8 cellular contexts compared by ENCODE assay signal in the genomic region with DNA sequence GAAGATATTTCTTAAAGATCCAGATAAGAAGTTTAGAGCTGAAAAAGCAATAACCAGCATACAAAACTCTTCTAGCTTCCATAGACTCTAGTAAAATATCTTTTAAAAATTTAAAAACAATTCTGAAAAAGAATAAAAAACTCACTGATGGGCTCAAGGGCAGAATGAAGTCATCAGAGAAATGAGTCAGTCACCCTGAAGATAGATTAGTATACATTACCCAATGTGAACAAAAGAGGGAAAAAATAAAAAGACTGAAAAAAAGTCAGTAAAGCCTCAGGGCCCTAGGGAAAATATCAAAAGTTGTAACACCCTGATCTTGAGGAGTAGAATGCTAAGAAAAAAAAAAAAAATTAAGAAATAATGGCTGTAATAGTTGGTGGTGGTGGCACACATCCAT.
"Had no signal": no experiment of that assay in that cellular context is flagged by ENCODE, and none has a peak within 500 bp of the region (broad histone marks: within the 10 kb centered on the region; RNA-seq: fewer than 3 reads in every experiment).

No MANE protein-coding gene starts in this region.

- H3K4me3 ChIP-seq: adrenal gland, gastroesophageal sphincter had no signal

- H3K9me3 ChIP-seq: adrenal gland had no signal

- H3K27me3 ChIP-seq: adrenal gland, gastroesophageal sphincter had no signal

- H2AFZ ChIP-seq: parathyroid adenoma had no signal

- ATAC-seq: gastroesophageal sphincter, WTC11 had no signal

- H3K9ac ChIP-seq: parathyroid adenoma had no signal

- DNase-seq: activated naive CD4-positive, alpha-beta T cell treated with anti-CD3 and anti-CD28 coated beads, Interleukin-2, amount 50 U/mL, for 16 hours; adrenal gland; effector memory CD4-positive, alpha-beta T cell; kidney; stimulated activated CD4-positive, alpha-beta T cell treated with anti-CD3 and anti-CD28 coated beads, Interleukin-4, amount 100 ng/mL, for 1 hour had no signal

- H3K4me1 ChIP-seq: gastroesophageal sphincter, parathyroid adenoma had no signal

- H3K27ac ChIP-seq: gastroesophageal sphincter, parathyroid adenoma had no signal
